33 cellular contexts compared by ENCODE assay signal in genomic region chr20:35015863-35016193, GRCh38.
A peak's percentile ranks its signal among the peaks of the same experiment; 100 is the strongest.
DNase-seq lines count a peak whose midpoint lies in the region; ATAC-seq and TF ChIP-seq lines count a peak whose summit lies in the region.
"Had no signal": no experiment of that assay in that cellular context is flagged by ENCODE, and none has a peak within 500 bp of the region (broad histone marks: within the 10 kb centered on the region; RNA-seq: fewer than 3 reads in every experiment).

No MANE protein-coding gene starts in this region.

- peaks cover 20% of the 10 kb centered on the region for H3K4me1 Mint-ChIP-seq in activated B cell treated with CpG ODN at 0.5 μM for 24 hours
- H3K4me1 Mint-ChIP-seq in glutamatergic neuron (ENCODE audit: low read depth, unreplicated experiment), result peaks cover 15% of the 10 kb centered on the region

- peak overlapping the region; percentile 48 for H3K27ac ChIP-seq in HL-60 (replicated peaks)
- H3K27ac ChIP-seq in gastrocnemius medialis, result peak overlapping the region; percentile 85 to 95 (median 90)
- H3K27ac ChIP-seq: foreskin keratinocyte, prostate gland, sigmoid colon, upper lobe of right lung had no signal

- in situ Hi-C loops in gastrocnemius medialis (cut with MboI; ENCODE audit: low sequenced_read_pairs in 4 of 4), result no loop called here

- H3K36me3 ChIP-seq in gastrocnemius medialis, result peaks cover 0 to 44% of the 10 kb centered on the region in 2 donors

- ATAC-seq in activated B cell treated with CpG ODN at 0.5 μM for 24 hours (ENCODE audit: low read depth), result no peak
- ATAC-seq in gastrocnemius medialis, result no peak
- ATAC-seq in HG03469 (IDR thresholded peaks at IDR 0.05; ENCODE audit: unreplicated experiment), result no peak
- ATAC-seq in GM18520 (IDR thresholded peaks at IDR 0.05; ENCODE audit: unreplicated experiment), result no peak
- ATAC-seq in GM21381 (IDR thresholded peaks at IDR 0.05; ENCODE audit: unreplicated experiment), result no peak
- ATAC-seq: activated T-cell treated with anti-CD3 and anti-CD28 coated beads, Interleukin-2, amount 50 U/mL, for 72 hours; foreskin keratinocyte; GM12878; heart right ventricle; naive thymus-derived CD4-positive, alpha-beta T cell; upper lobe of right lung had no signal

- H3K9me3 Mint-ChIP-seq in activated B cell treated with CpG ODN at 0.5 μM for 24 hours (no peaks in the 10 kb centered on the region), glutamatergic neuron (ENCODE audit: unreplicated experiment) (peaks cover 4% of the 10 kb centered on the region)
- H3K9me3 Mint-ChIP-seq: activated T-cell treated with anti-CD3 and anti-CD28 coated beads, Interleukin-2, amount 50 U/mL, for 72 hours had no signal

- H3K27me3 ChIP-seq in HL-60 (ENCODE audit: insufficient read depth, poor library complexity, severe bottlenecking) (no peaks in the 10 kb centered on the region), gastrocnemius medialis (no peaks in the 10 kb centered on the region)
- H3K27me3 ChIP-seq: esophagus squamous epithelium, foreskin keratinocyte, heart right ventricle, sigmoid colon, upper lobe of right lung had no signal

- CTCF ChIA-PET in activated B cell treated with CpG ODN at 0.5 μM for 24 hours (lab: Charles Lee), result no interaction called here

- no peak overlapping the region for H3K4me3 ChIP-seq in HL-60 (replicated peaks; ENCODE audit: insufficient read depth, low read length)
- H3K4me3 ChIP-seq in gastrocnemius medialis, result no peak overlapping the region
- H3K4me3 ChIP-seq: esophagus squamous epithelium, GM12878, heart right ventricle, prostate gland, sigmoid colon, upper lobe of right lung had no signal

- peak overlapping the region; percentile 56 for H3K27ac Mint-ChIP-seq in activated B cell treated with CpG ODN at 0.5 μM for 24 hours
- peak overlapping the region; percentile 33 for H3K27ac Mint-ChIP-seq in glutamatergic neuron (ENCODE audit: unreplicated experiment)
- H3K27ac Mint-ChIP-seq: activated T-cell treated with anti-CD3 and anti-CD28 coated beads, Interleukin-2, amount 50 U/mL, for 72 hours had no signal

- no peaks in the 10 kb centered on the region for H3K27me3 Mint-ChIP-seq in activated B cell treated with CpG ODN at 0.5 μM for 24 hours
- H3K27me3 Mint-ChIP-seq in glutamatergic neuron (ENCODE audit: unreplicated experiment), result peaks cover 5% of the 10 kb centered on the region
- H3K27me3 Mint-ChIP-seq: naive thymus-derived CD4-positive, alpha-beta T cell had no signal

- H3K4me3 Mint-ChIP-seq in activated B cell treated with CpG ODN at 0.5 μM for 24 hours (no peak overlapping the region), glutamatergic neuron (ENCODE audit: unreplicated experiment) (peak overlapping the region; percentile 38)
- H3K4me3 Mint-ChIP-seq: activated T-cell treated with anti-CD3 and anti-CD28 coated beads, Interleukin-2, amount 50 U/mL, for 72 hours; naive thymus-derived CD4-positive, alpha-beta T cell had no signal

- peak in 1 of 2 donors; percentile 4 for TF ChIP-seq POLR2A in gastrocnemius medialis (IDR thresholded peaks at IDR 0.05)

- peaks cover 38 to 57% of the 10 kb centered on the region in 2 donors for H3K4me1 ChIP-seq in gastrocnemius medialis
- H3K4me1 ChIP-seq: foreskin keratinocyte, prostate gland had no signal

- intact Hi-C loops in activated B cell treated with CpG ODN at 0.5 μM for 24 hours (cut with micrococcal nuclease), result loop anchor here (10.0 kb wide), 1 partner anchor 189 kb away; no protein-coding TSS in a partner anchor
- intact Hi-C loops in gastrocnemius medialis (cut with DNase I; ENCODE audit: low total_unique reads), result loop anchor here (5.0 kb wide), 1 partner anchor 144 kb away; the partner anchor contains the start of gene GGT7

- DNase-seq in HL-60 (ENCODE audit: low read depth in 1 of 2, low spot score in 1 of 2) (no peak), activated B cell treated with CpG ODN at 0.5 μM for 24 hours (no peak), glutamatergic neuron (peak; percentile 52), gastrocnemius medialis (no peak), NOMO-1 (lab: John Stamatoyannopoulos, UW; ENCODE audit: unreplicated experiment in 2 of 2) (no peak)
- DNase-seq: activated CD4-positive, CD25-positive, alpha-beta regulatory T cell treated with anti-CD3 and anti-CD28 coated beads, Interleukin-2, amount 50 U/mL, for 72 hours; activated naive CD4-positive, alpha-beta T cell treated with anti-CD3 and anti-CD28 coated beads, Interleukin-2, amount 50 U/mL, for 16 hours; activated T-cell treated with anti-CD3 and anti-CD28 coated beads, Interleukin-2, amount 50 U/mL, for 72 hours; anterior cingulate cortex; C1 segment of cervical spinal cord; caudate nucleus; DMS153; esophagus squamous epithelium; foreskin keratinocyte; H7; heart right ventricle; kidney; naive thymus-derived CD4-positive, alpha-beta T cell; NCI-H1417 treated with DMSO at 0.1 percent for 48 hours; NCI-H2081; NCI-H524 treated with DMSO at 0.1 percent for 48 hours; NK-92 treated with Interleukin-12 subunit alpha and Interleukin-12 subunit beta, amount 100 ng/mL, for 24 hours; nucleus accumbens; SHP77; sigmoid colon; stimulated activated CD4-positive, alpha-beta T cell treated with anti-CD3 and anti-CD28 coated beads, Interleukin-4, amount 100 ng/mL, for 1 hour; T-helper 2 cell; upper lobe of right lung had no signal

- TF ChIP-seq CTCF in HL-60 (IDR thresholded peaks at IDR 0.05; ENCODE audit: insufficient read depth, low read length) (no peak), activated B cell treated with CpG ODN at 0.5 μM for 24 hours (IDR thresholded peaks at IDR 0.05) (no peak), glutamatergic neuron (IDR thresholded peaks at IDR 0.05; ENCODE audit: partially characterized antibody, unreplicated experiment) (no peak), gastrocnemius medialis (IDR thresholded peaks at IDR 0.05 in 4 of 5, conservative IDR thresholded peaks at IDR 0.05 in 1 of 5) (no peak)

- H3K36me3 Mint-ChIP-seq in activated B cell treated with CpG ODN at 0.5 μM for 24 hours (ENCODE audit: low read depth), result peaks cover 90% of the 10 kb centered on the region
- no peaks in the 10 kb centered on the region for H3K36me3 Mint-ChIP-seq in glutamatergic neuron (ENCODE audit: unreplicated experiment)

- H3K9me3 ChIP-seq in gastrocnemius medialis, result no peaks in the 10 kb centered on the region
- H3K9me3 ChIP-seq: esophagus squamous epithelium, heart right ventricle, prostate gland, sigmoid colon, upper lobe of right lung had no signal

- POLR2A ChIA-PET in activated B cell treated with CpG ODN at 0.5 μM for 24 hours (lab: Charles Lee), result no interaction called here
